29 cellular contexts compared by ENCODE assay signal in genomic region chr16:62205459-62205858, GRCh38.
DNase-seq lines count a peak whose midpoint lies in the region; ATAC-seq and TF ChIP-seq lines count a peak whose summit lies in the region.
"Had no signal": no experiment of that assay in that cellular context is flagged by ENCODE, and none has a peak within 500 bp of the region (broad histone marks: within the 10 kb centered on the region; RNA-seq: fewer than 3 reads in every experiment).

No MANE protein-coding gene starts in this region.

- no peak overlapping the region for H4K91ac ChIP-seq in H9 (ENCODE audit: insufficient read length, low read depth, low read length)

- H3K18ac ChIP-seq in H9 (ENCODE audit: insufficient read length, low read depth, low read length), result no peak overlapping the region

- H2AK5ac ChIP-seq in H9 (ENCODE audit: insufficient read length, low read length), result no peak overlapping the region

- H4K5ac ChIP-seq in H9 (ENCODE audit: insufficient read length, low read depth, low read length), result no peak overlapping the region

- H2BK5ac ChIP-seq in H9 (ENCODE audit: insufficient read length, low read length), result no peak overlapping the region

- CTCF ChIA-PET in Calu3 (lab: Charles Lee), result no interaction called here

- no peaks in the 10 kb centered on the region for H4K20me1 ChIP-seq in H9 (ENCODE audit: control insufficient read depth, insufficient read depth, insufficient read length)

- no peak overlapping the region for H3T11ph ChIP-seq in H9 (ENCODE audit: low read length)

- H3K27me3 ChIP-seq in H9 (ENCODE audit: insufficient read depth, low read length), result no peaks in the 10 kb centered on the region
- H3K27me3 ChIP-seq: MG63, Peyer's patch had no signal

- no peaks in the 10 kb centered on the region for H3K79me1 ChIP-seq in H9 (ENCODE audit: insufficient read depth, low read depth, low read length, poor library complexity, severe bottlenecking)

- no TSS peak for BruUV-seq in Calu3 (replicated peaks; lab: Mats Ljungman, UMichigan)

- H2BK15ac ChIP-seq in H9 (ENCODE audit: low read depth, low read length), result no peak overlapping the region

- intact Hi-C loops in Calu3 (cut with micrococcal nuclease; ENCODE audit: unreplicated experiment), result no loop called here

- H3K4me3 Mint-ChIP-seq in H9 (no peak overlapping the region), endothelial cell (ENCODE audit: unreplicated experiment) (no peak overlapping the region), progenitor cell of endocrine pancreas (ENCODE audit: low read depth) (no peak overlapping the region), Calu3 (ENCODE audit: low read depth, unreplicated experiment) (no peak overlapping the region)
- H3K4me3 Mint-ChIP-seq: CD8-positive, alpha-beta T cell had no signal

- H3K9me3 ChIP-seq in H9 (ENCODE audit: control insufficient read depth, low read depth, low read length), result no peaks in the 10 kb centered on the region
- H3K9me3 ChIP-seq: A549, Caco-2, MG63, Peyer's patch had no signal

- no peak overlapping the region for H3K27ac Mint-ChIP-seq in H9
- H3K27ac Mint-ChIP-seq in endothelial cell (ENCODE audit: unreplicated experiment), result no peak overlapping the region
- H3K27ac Mint-ChIP-seq in progenitor cell of endocrine pancreas, result no peak overlapping the region
- H3K27ac Mint-ChIP-seq in Calu3 (ENCODE audit: unreplicated experiment), result no peak overlapping the region
- H3K27ac Mint-ChIP-seq: CD8-positive, alpha-beta T cell had no signal

- H3K4ac ChIP-seq in H9 (ENCODE audit: low read depth, low read length), result no peak overlapping the region

- no peak overlapping the region for H3K4me2 ChIP-seq in H9 (ENCODE audit: insufficient read depth, insufficient read length, low read length)
- H3K4me2 ChIP-seq: A549 had no signal

- no peak overlapping the region for H3K23ac ChIP-seq in H9 (ENCODE audit: insufficient read length, low read depth, low read length)

- H3K14ac ChIP-seq in H9 (ENCODE audit: insufficient read depth, low read length), result no peak overlapping the region

- H3K79me2 ChIP-seq in H9 (ENCODE audit: insufficient read depth, low read length), result no peaks in the 10 kb centered on the region

- DNase-seq in H9, result no peak
- DNase-seq in endothelial cell (ENCODE audit: low spot score), result no peak
- DNase-seq in progenitor cell of endocrine pancreas (ENCODE audit: low spot score, unreplicated experiment), result no peak
- DNase-seq in ecto neural progenitor cell (ENCODE audit: low spot score), result no peak
- no peak for DNase-seq in Calu3
- DNase-seq: Caco-2; CD8-positive, alpha-beta T cell; DMS 273 treated with DMSO at 0.1 percent for 48 hours; DMS79; EL; GDM1; GM23248; H7; IMR-90; KG1; MG63; NCI-H1105 treated with DMSO at 0.1 percent for 48 hours; NCI-H146; NCI-H1930; NCI-H2107; NCI-H524; NCI-H748 treated with DMSO at 0.1 percent for 48 hours; Peyer's patch; SHP77 treated with DMSO at 0.1 percent for 48 hours; SW 1271 had no signal

- no peak overlapping the region for H4K8ac ChIP-seq in H9 (replicated peaks; ENCODE audit: insufficient read length, low read depth, low read length)

- H3K9me3 Mint-ChIP-seq in H9 (no peaks in the 10 kb centered on the region), endothelial cell (ENCODE audit: unreplicated experiment) (no peaks in the 10 kb centered on the region), progenitor cell of endocrine pancreas (ENCODE audit: low read depth) (no peaks in the 10 kb centered on the region), Calu3 (ENCODE audit: low read depth, unreplicated experiment) (peaks cover 4% of the 10 kb centered on the region)

- H3K27me3 Mint-ChIP-seq in H9 (ENCODE audit: low read depth) (no peaks in the 10 kb centered on the region; the same call in 1 of the 2 replicates), endothelial cell (ENCODE audit: unreplicated experiment) (no peaks in the 10 kb centered on the region), progenitor cell of endocrine pancreas (no peaks in the 10 kb centered on the region), Calu3 (ENCODE audit: unreplicated experiment) (no peaks in the 10 kb centered on the region)

- H2BK120ac ChIP-seq in H9 (ENCODE audit: low read depth, low read length, poor library complexity, severe bottlenecking), result no peak overlapping the region

- no peaks in the 10 kb centered on the region for H3K23me2 ChIP-seq in H9 (ENCODE audit: insufficient read length, low read depth, low read length, poor library complexity, severe bottlenecking)

- H3K4me1 Mint-ChIP-seq in H9 (no peaks in the 10 kb centered on the region), endothelial cell (ENCODE audit: unreplicated experiment) (no peaks in the 10 kb centered on the region), progenitor cell of endocrine pancreas (ENCODE audit: low read depth) (no peaks in the 10 kb centered on the region), Calu3 (ENCODE audit: low read depth, unreplicated experiment) (no peaks in the 10 kb centered on the region)

- no peak overlapping the region for H2BK20ac ChIP-seq in H9 (ENCODE audit: low read depth, low read length, poor library complexity, severe bottlenecking)

- no peak for ATAC-seq in GM21515 (IDR thresholded peaks at IDR 0.05; ENCODE audit: unreplicated experiment)
- ATAC-seq: A549; CD8-positive, alpha-beta T cell had no signal

- WGBS in H9 (ENCODE audit: extremely low coverage, insufficient read length, low lambda C conversion rate), result no CpG with 5 or more reads among the region's 1 CpG

- no peak overlapping the region for H3K27ac ChIP-seq in 22Rv1
- H3K27ac ChIP-seq in H9 (ENCODE audit: insufficient read length, low read depth, low read length), result no peak overlapping the region
- H3K27ac ChIP-seq: A549, C4-2B, GM23248, Peyer's patch had no signal

- TF ChIP-seq CTCF in 22Rv1 (IDR thresholded peaks at IDR 0.05) (0 out of 2 replicates have a peak, but pooled peaks have one; percentile 1), H9 (conservative IDR thresholded peaks at IDR 0.05) (peak; percentile 49), endothelial cell (IDR thresholded peaks at IDR 0.05; ENCODE audit: unreplicated experiment) (peak; percentile 53), progenitor cell of endocrine pancreas (IDR thresholded peaks at IDR 0.05; ENCODE audit: unreplicated experiment) (peak; percentile 29), Calu3 (IDR thresholded peaks at IDR 0.05; ENCODE audit: unreplicated experiment) (no peak)

- H2AFZ ChIP-seq in H9 (ENCODE audit: low read length), result no peak overlapping the region
- H2AFZ ChIP-seq: GM23248 had no signal

- H3K9ac ChIP-seq in H9 (ENCODE audit: extremely low read depth, insufficient read length, low read length), result no peak overlapping the region
- H3K9ac ChIP-seq: GM23248 had no signal

- H2BK12ac ChIP-seq in H9 (ENCODE audit: insufficient read length, low read depth, low read length), result no peak overlapping the region

- no peak overlapping the region for H3K56ac ChIP-seq in H9 (ENCODE audit: insufficient read length, low read depth, low read length)

- no peaks in the 10 kb centered on the region for H3K4me1 ChIP-seq in H9 (ENCODE audit: insufficient read depth, low read length)
- H3K4me1 ChIP-seq: A549, Caco-2, Peyer's patch had no signal

- no peaks in the 10 kb centered on the region for H3K36me3 Mint-ChIP-seq in H9 (ENCODE audit: insufficient read depth in 1 of 3, low read depth in 3 of 3)
- no peaks in the 10 kb centered on the region for H3K36me3 Mint-ChIP-seq in endothelial cell (ENCODE audit: low read depth, unreplicated experiment)
- H3K36me3 Mint-ChIP-seq in progenitor cell of endocrine pancreas (ENCODE audit: insufficient read depth), result no peaks in the 10 kb centered on the region
- H3K36me3 Mint-ChIP-seq in Calu3 (ENCODE audit: insufficient read depth, unreplicated experiment), result no peaks in the 10 kb centered on the region
- H3K36me3 Mint-ChIP-seq: CD8-positive, alpha-beta T cell had no signal
